In the genomic region with DNA sequence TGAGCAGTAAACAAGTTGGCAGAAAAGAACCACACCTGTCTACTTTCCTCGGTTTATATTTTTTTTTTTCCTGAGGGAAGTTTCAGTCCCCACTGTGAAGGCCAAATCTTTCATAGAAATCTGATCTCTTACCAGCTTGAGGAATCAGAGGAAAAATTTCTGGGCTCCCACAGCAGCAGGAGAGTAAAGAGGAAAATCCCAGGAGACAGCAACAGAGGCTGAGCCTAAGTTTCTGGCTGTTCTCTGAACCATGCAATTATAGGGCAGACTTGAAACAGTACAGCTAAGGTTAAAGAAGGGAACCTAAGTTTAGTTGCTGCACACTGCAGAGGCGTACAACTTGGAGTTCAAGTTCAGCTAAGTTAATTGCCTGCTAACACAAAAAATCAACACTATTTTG, we compare ENCODE assay signal across 1 cellular context.
TF ChIP-seq lines count a peak whose summit lies in the region.

No MANE protein-coding gene starts in this region.

TF ChIP-seq in GM23338, 12 proteins besides CTCF, POLR2A, EP300 and RAD21 (continued from another document):
- TF ChIP-seq ZNF462 (CRISPR knock-in tag; IDR thresholded peaks at IDR 0.05) (no peak), CREB1 (CRISPR knock-in tag; IDR thresholded peaks at IDR 0.05; ENCODE audit: low read depth) (no peak), ZNF114 (CRISPR knock-in tag; IDR thresholded peaks at IDR 0.05) (no peak), ETS1 (IDR thresholded peaks at IDR 0.05) (no peak), EZH2phosphoT487 (IDR thresholded peaks at IDR 0.05; ENCODE audit: unreplicated experiment) (no peak)
TF ChIP-seq in GM23338: peak in this region for 0.
